8 cellular contexts compared by ENCODE assay signal in the genomic region with DNA sequence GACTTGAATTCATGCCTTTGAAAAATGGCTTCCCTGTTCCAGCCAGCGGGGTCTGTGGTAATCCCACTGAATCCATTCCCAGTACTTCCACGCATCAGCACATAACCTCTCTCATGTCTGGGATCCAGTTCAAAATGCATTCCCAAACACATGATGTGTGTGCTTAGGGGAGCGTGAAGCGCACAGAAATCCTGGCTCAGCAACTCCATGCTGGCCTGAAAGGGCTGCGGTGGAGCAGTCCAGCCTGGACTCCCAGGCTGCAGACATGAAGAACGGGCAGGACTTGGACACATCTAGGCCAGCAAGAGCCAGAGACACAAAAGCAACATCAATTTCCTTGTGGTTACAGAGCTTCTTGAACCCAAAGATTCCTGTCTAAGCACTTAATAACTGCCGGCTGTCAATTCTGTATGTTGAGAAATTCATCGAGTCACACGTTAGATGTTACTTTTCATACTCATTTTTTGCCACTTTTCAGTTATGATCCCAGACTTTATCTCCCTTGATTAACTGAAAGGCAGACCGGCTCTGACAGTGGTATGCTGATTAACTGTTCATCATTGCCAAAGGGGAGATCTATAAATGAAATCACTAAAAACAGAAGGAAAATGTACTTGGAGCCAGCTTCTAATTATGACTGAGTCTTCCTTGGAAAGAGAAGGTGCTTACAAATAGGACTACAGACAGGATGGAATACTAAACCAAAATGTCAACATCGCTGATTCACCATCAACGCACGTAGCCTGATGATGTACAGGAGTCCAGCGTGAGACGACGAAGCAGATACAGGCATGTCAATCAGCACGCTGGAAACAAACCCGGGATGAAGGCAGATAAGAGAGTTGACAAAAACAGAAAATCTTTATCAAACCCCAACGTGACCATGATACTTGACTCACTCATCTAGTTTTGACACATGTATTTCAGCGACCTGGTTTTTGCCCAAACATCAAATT. TPM values are rescaled to one million over a fixed set of nuclear protein-coding genes. Genes with fewer than 3 reads are reported as not detected.
A peak's percentile ranks its signal among the peaks of the same experiment; 100 is the strongest.
DNase-seq lines count a peak whose midpoint lies in the region; ATAC-seq and TF ChIP-seq lines count a peak whose summit lies in the region.

No MANE protein-coding gene starts in this region.

- H3K9me2 ChIP-seq in OCI-LY7 (ENCODE audit: insufficient read depth, low read length) = no peaks in the 10 kb centered on the region

- H3K36me3 ChIP-seq in mucosa of descending colon (ENCODE audit: low read depth) = no peaks in the 10 kb centered on the region
- H3K36me3 ChIP-seq in OCI-LY7 (ENCODE audit: insufficient read depth, low read length) = peaks cover 14% of the 10 kb centered on the region; the same call in 1 of the 2 replicates

- H2AFZ ChIP-seq in OCI-LY7 (ENCODE audit: low read length) = no peak overlapping the region

- no peaks in the 10 kb centered on the region for H3K36me3 Mint-ChIP-seq in natural killer cell treated with Interleukin-12 subunit alpha and Interleukin-12 subunit beta and Interleukin-15 and Interleukin-18, amount 100 ng/mL, for 72 hours
- H3K36me3 Mint-ChIP-seq in natural killer cell = no peaks in the 10 kb centered on the region

- H3K27me3 Mint-ChIP-seq in natural killer cell treated with Interleukin-12 subunit alpha and Interleukin-12 subunit beta and Interleukin-15 and Interleukin-18, amount 100 ng/mL, for 72 hours = no peaks in the 10 kb centered on the region
- no peaks in the 10 kb centered on the region for H3K27me3 Mint-ChIP-seq in natural killer cell (ENCODE audit: low read depth in 2 of 2)

- POLR2A ChIA-PET in OCI-LY7 (lab: Charles Lee) = no interaction called here

- H3K4me3 ChIP-seq in mucosa of descending colon (no peak overlapping the region), OCI-LY7 (ENCODE audit: low read depth, low read length, poor library complexity, severe bottlenecking) (no peak overlapping the region)

- H3K4me2 ChIP-seq in OCI-LY7 (ENCODE audit: low read length) = no peak overlapping the region

- H3K9me3 ChIP-seq in mucosa of descending colon (no peaks in the 10 kb centered on the region), OCI-LY7 (ENCODE audit: low read length) (no peaks in the 10 kb centered on the region)

- peak in 1 of 2 donors; percentile 54 for ATAC-seq in natural killer cell treated with Interleukin-12 subunit alpha and Interleukin-12 subunit beta and Interleukin-15 and Interleukin-18, amount 100 ng/mL, for 72 hours
- ATAC-seq in natural killer cell (no peak), mucosa of descending colon (peak; percentile 10), HG03095 (IDR thresholded peaks at IDR 0.05; ENCODE audit: unreplicated experiment) (no peak), GM18868 (IDR thresholded peaks at IDR 0.05; ENCODE audit: unreplicated experiment) (no peak)

- no peak for DNase-seq in natural killer cell treated with Interleukin-12 subunit alpha and Interleukin-12 subunit beta and Interleukin-15 and Interleukin-18, amount 100 ng/mL, for 72 hours (ENCODE audit: low spot score)
- DNase-seq in natural killer cell (no peak), cerebellum (ENCODE audit: low spot score) (peak; percentile 73), mucosa of descending colon (peak in 1 of 3 donors; percentile 39), ureter (ENCODE audit: low spot score) (peak; percentile 52), OCI-LY7 (ENCODE audit: low spot score) (no peak)

- H4K20me1 ChIP-seq in OCI-LY7 (ENCODE audit: insufficient read depth, low read length) = no peaks in the 10 kb centered on the region

- no peaks in the 10 kb centered on the region for H3K79me2 ChIP-seq in OCI-LY7 (ENCODE audit: insufficient read depth, low read depth, low read length)

- no peaks in the 10 kb centered on the region for H3K9me3 Mint-ChIP-seq in natural killer cell treated with Interleukin-12 subunit alpha and Interleukin-12 subunit beta and Interleukin-15 and Interleukin-18, amount 100 ng/mL, for 72 hours
- no peaks in the 10 kb centered on the region for H3K9me3 Mint-ChIP-seq in natural killer cell

- no TSS peak for BruUV-seq in OCI-LY7 (replicated peaks; lab: Mats Ljungman, UMichigan)

- intact Hi-C loops in natural killer cell (cut with micrococcal nuclease) (no loop called here), mucosa of descending colon (cut with DNase I, micrococcal nuclease) (loop anchor here in 1 of 2 donors (10.0 kb wide), 1 partner anchor 89 kb away; no protein-coding TSS in a partner anchor), OCI-LY7 (cut with micrococcal nuclease; ENCODE audit: unreplicated experiment) (no loop called here)

- H3K27ac ChIP-seq in OCI-LY7 (ENCODE audit: low read depth, low read length, poor library complexity, severe bottlenecking) = no peak overlapping the region

- CTCF ChIA-PET in OCI-LY7 (lab: Charles Lee; ENCODE audit: unreplicated experiment) = no interaction called here

- peak overlapping the region; percentile 49 to 93 for H3K27ac Mint-ChIP-seq in natural killer cell treated with Interleukin-12 subunit alpha and Interleukin-12 subunit beta and Interleukin-15 and Interleukin-18, amount 100 ng/mL, for 72 hours
- H3K27ac Mint-ChIP-seq in natural killer cell = no peak overlapping the region

- H3K4me1 Mint-ChIP-seq in natural killer cell treated with Interleukin-12 subunit alpha and Interleukin-12 subunit beta and Interleukin-15 and Interleukin-18, amount 100 ng/mL, for 72 hours (ENCODE audit: low read depth in 2 of 2) = peaks cover 42 to 47% of the 10 kb centered on the region in 2 donors
- peaks cover 35 to 36% of the 10 kb centered on the region in 2 donors for H3K4me1 Mint-ChIP-seq in natural killer cell

- TF ChIP-seq CTCF in natural killer cell (IDR thresholded peaks at IDR 0.05) = no peak
- TF ChIP-seq CTCF in mucosa of descending colon (IDR thresholded peaks at IDR 0.05) = no peak
- TF ChIP-seq CTCF in OCI-LY7 (conservative IDR thresholded peaks at IDR 0.05; ENCODE audit: low read length) = no peak

- H3K4me1 ChIP-seq in mucosa of descending colon (ENCODE audit: low read depth) = peaks cover 42% of the 10 kb centered on the region
- no peaks in the 10 kb centered on the region for H3K4me1 ChIP-seq in OCI-LY7 (ENCODE audit: insufficient read depth, low read length, poor library complexity, severe bottlenecking)

- peak overlapping the region; percentile 32 for H3K4me3 Mint-ChIP-seq in natural killer cell treated with Interleukin-12 subunit alpha and Interleukin-12 subunit beta and Interleukin-15 and Interleukin-18, amount 100 ng/mL, for 72 hours
- no peak overlapping the region for H3K4me3 Mint-ChIP-seq in natural killer cell

RNA-seq across cellular contexts. Expression of a gene that starts 23.0 kb away (rescaled TPM):
- total RNA-seq in natural killer cell treated with Interleukin-12 subunit alpha and Interleukin-12 subunit beta and Interleukin-15 and Interleukin-18, amount 100 ng/mL, for 72 hours = 10 to 100 TPM; 37.7 to 50.4 TPM
- total RNA-seq in natural killer cell (10 to 100 TPM; 29.4 to 42.7 (median 37.7) TPM), cerebellum (27.0 TPM), mucosa of descending colon (10 to 100 TPM; 39.3 to 50.1 (median 48.9) TPM), ureter (66.1 TPM), OCI-LY7 (2022) (84.0 and 89.4 TPM in 2 replicates)
- 51.1 and 52.1 TPM in 2 replicates for total RNA-seq in OCI-LY7 (2014; rRNA removed; shearing (Covaris generic))

RNA-seq across cellular contexts. Expression of a gene that starts 42.2 kb away (rescaled TPM):
- total RNA-seq in natural killer cell treated with Interleukin-12 subunit alpha and Interleukin-12 subunit beta and Interleukin-15 and Interleukin-18, amount 100 ng/mL, for 72 hours = 10 to 100 TPM in 1 of 2 donors, 1 to 10 TPM in 1; 7.3 to 12.0 TPM
- total RNA-seq in natural killer cell (10 to 100 TPM; 11.4 to 17.9 (median 17.8) TPM), cerebellum (2.9 TPM), mucosa of descending colon (10 to 100 TPM in 1 of 3 donors, 1 to 10 TPM in 2; 8.7 to 12.9 (median 8.9) TPM), ureter (13.9 TPM), OCI-LY7 (2022) (14.5 and 24.3 TPM in 2 replicates)
- 12.4 and 14.2 TPM in 2 replicates for total RNA-seq in OCI-LY7 (2014; rRNA removed; shearing (Covaris generic))

Comparison
In these comparisons a context has a peak if more than half of its experiments do, and no peak if none do; other contexts are left out.
1. H3K27ac Mint-ChIP-seq: peak in natural killer cell treated with Interleukin-12 subunit alpha and Interleukin-12 subunit beta and Interleukin-15 and Interleukin-18, amount 100 ng/mL, for 72 hours (2 of 2); none in natural killer cell (0 of 2).
2. DNase-seq: peak in cerebellum (single experiment) and ureter (single experiment); none in natural killer cell treated with Interleukin-12 subunit alpha and Interleukin-12 subunit beta and Interleukin-15 and Interleukin-18, amount 100 ng/mL, for 72 hours (single experiment), natural killer cell (single experiment) and OCI-LY7 (single experiment).